In genomic region chr20:11948809-11949208, GRCh38 we compare ENCODE assay signal across 27 cellular contexts. TPM values are rescaled to one million over a fixed set of nuclear protein-coding genes. Genes with fewer than 3 reads are reported as not detected.
DNase-seq lines count a peak whose midpoint lies in the region; ATAC-seq, FAIRE-seq and TF ChIP-seq lines count a peak whose summit lies in the region.
"Had no signal": no experiment of that assay in that cellular context is flagged by ENCODE, and none has a peak within 500 bp of the region (broad histone marks: within the 10 kb centered on the region; RNA-seq: fewer than 3 reads in every experiment).

No MANE protein-coding gene starts in this region.

- H3K27ac ChIP-seq in HepG2 (ENCODE audit: extremely low read length, insufficient read depth, low read length) (no peak overlapping the region), right lobe of liver (no peak overlapping the region), lower lobe of right lung (no peak overlapping the region), upper lobe of right lung (no peak overlapping the region), PC-3 (ENCODE audit: low read length) (no peak overlapping the region)
- H3K27ac ChIP-seq: BLaER1 had no signal

- no peaks in the 10 kb centered on the region for H3K36me3 Mint-ChIP-seq in activated T-helper 17 cell treated with anti-CD3 and anti-CD28 coated beads, Interleukin-2, amount 50 U/mL, for 72 hours (ENCODE audit: low read depth)
- H3K36me3 Mint-ChIP-seq: CD14-positive monocyte; CD4-positive, alpha-beta memory T cell; CD4-positive, CD25-positive, alpha-beta regulatory T cell; CD8-positive, alpha-beta memory T cell had no signal

- H3K27me3 ChIP-seq in HepG2 (ENCODE audit: control insufficient read depth in 1 of 2, insufficient read depth in 2 of 2, low read length in 2 of 2) (no peaks in the 10 kb centered on the region), right lobe of liver (no peaks in the 10 kb centered on the region), lower lobe of right lung (ENCODE audit: low read depth) (no peaks in the 10 kb centered on the region), upper lobe of right lung (no peaks in the 10 kb centered on the region), PC-3 (ENCODE audit: low read length) (peaks cover 5% of the 10 kb centered on the region; the same call in 1 of the 2 replicates)
- H3K27me3 ChIP-seq: BE2C, BLaER1 had no signal

- TF ChIP-seq RAD21 in HepG2 (CRISPR knock-in tag; IDR thresholded peaks at IDR 0.05), result no peak

- in situ Hi-C loops in HepG2 (cut with HindIII; ENCODE audit: extremely low pct_ligation_motif_present, low pct_unique_long_range_greater_than_20kb), result no loop called here

- TF ChIP-seq CTCF in HepG2 (CRISPR knock-in tag; IDR thresholded peaks at IDR 0.05) (no peak), right lobe of liver (IDR thresholded peaks at IDR 0.05) (no peak), lower lobe of right lung (IDR thresholded peaks at IDR 0.05) (no peak), upper lobe of right lung (IDR thresholded peaks at IDR 0.05) (no peak), PC-3 (conservative IDR thresholded peaks at IDR 0.05; ENCODE audit: low read depth, low read length) (no peak)

- CTCF ChIA-PET in HepG2 (lab: Yijun Ruan, JAX; ENCODE audit: low intra/inter-chr PET ratio, low total read pairs), result no interaction called here
- CTCF ChIA-PET in PC-3 (lab: Charles Lee), result no interaction called here

- no peak for FAIRE-seq in HepG2 (lab: Jason Lieb, UNC)
- FAIRE-seq: A204.1, GM12878, GM12892, GM18507 had no signal

- intact Hi-C loops in HepG2 (cut with micrococcal nuclease; ENCODE audit: unreplicated experiment), result no loop called here
- intact Hi-C loops in right lobe of liver (cut with DNase I), result no loop called here
- intact Hi-C loops in lower lobe of right lung (cut with DNase I), result no loop called here
- intact Hi-C loops in upper lobe of right lung (cut with DNase I), result no loop called here
- intact Hi-C loops in PC-3 (cut with micrococcal nuclease), result no loop called here

- no peak overlapping the region for H3K27ac Mint-ChIP-seq in activated T-helper 17 cell treated with anti-CD3 and anti-CD28 coated beads, Interleukin-2, amount 50 U/mL, for 72 hours
- H3K27ac Mint-ChIP-seq: CD14-positive monocyte; CD4-positive, alpha-beta memory T cell; CD4-positive, CD25-positive, alpha-beta regulatory T cell; CD8-positive, alpha-beta memory T cell had no signal

- H3K9me2 ChIP-seq in PC-3 (replicated peaks; ENCODE audit: low read length), result no peaks in the 10 kb centered on the region

- H3K36me3 ChIP-seq in HepG2 (replicated peaks in 1 of 2; ENCODE audit: control insufficient read depth in 1 of 2, insufficient read depth in 2 of 2, low read length in 2 of 2) (no peaks in the 10 kb centered on the region), right lobe of liver (no peaks in the 10 kb centered on the region), lower lobe of right lung (no peaks in the 10 kb centered on the region), upper lobe of right lung (no peaks in the 10 kb centered on the region), PC-3 (ENCODE audit: low read depth, low read length) (no peaks in the 10 kb centered on the region)
- H3K36me3 ChIP-seq: BE2C, BLaER1 had no signal

- H3K4me3 Mint-ChIP-seq in activated T-helper 17 cell treated with anti-CD3 and anti-CD28 coated beads, Interleukin-2, amount 50 U/mL, for 72 hours, result no peak overlapping the region
- H3K4me3 Mint-ChIP-seq: CD14-positive monocyte; CD4-positive, alpha-beta memory T cell; CD4-positive, CD25-positive, alpha-beta regulatory T cell; CD8-positive, alpha-beta memory T cell had no signal

- no peaks in the 10 kb centered on the region for H3K27me3 Mint-ChIP-seq in activated T-helper 17 cell treated with anti-CD3 and anti-CD28 coated beads, Interleukin-2, amount 50 U/mL, for 72 hours
- H3K27me3 Mint-ChIP-seq: CD4-positive, alpha-beta memory T cell; CD4-positive, CD25-positive, alpha-beta regulatory T cell; CD8-positive, alpha-beta memory T cell had no signal

- no peaks in the 10 kb centered on the region for H3K4me1 Mint-ChIP-seq in activated T-helper 17 cell treated with anti-CD3 and anti-CD28 coated beads, Interleukin-2, amount 50 U/mL, for 72 hours
- H3K4me1 Mint-ChIP-seq: CD14-positive monocyte; CD4-positive, alpha-beta memory T cell; CD4-positive, CD25-positive, alpha-beta regulatory T cell; CD8-positive, alpha-beta memory T cell had no signal

- H3K4me3 ChIP-seq in HepG2 (replicated peaks in 1 of 3; ENCODE audit: insufficient read depth in 1 of 3, low read depth in 2 of 3, low read length in 3 of 3) (no peak overlapping the region), right lobe of liver (no peak overlapping the region), lower lobe of right lung (no peak overlapping the region), upper lobe of right lung (no peak overlapping the region), PC-3 (ENCODE audit: low read length) (no peak overlapping the region)
- H3K4me3 ChIP-seq: BLaER1, GM12878 had no signal

- TF ChIP-seq EP300 in HepG2 (IDR thresholded peaks at IDR 0.05; ENCODE audit: low read depth in 2 of 2, low read length in 2 of 2) (no peak), HepG2 (CRISPR knock-in tag; IDR thresholded peaks at IDR 0.05; ENCODE audit: borderline replicate concordance) (no peak)

- BruUV-seq in HepG2 (replicated peaks; lab: Mats Ljungman, UMichigan) (no TSS peak), PC-3 (replicated peaks; lab: Mats Ljungman, UMichigan) (no TSS peak)

- no peaks in the 10 kb centered on the region; the same call in 1 of the 2 replicates for H3K4me1 ChIP-seq in HepG2 (ENCODE audit: insufficient read depth, low read length)
- H3K4me1 ChIP-seq in right lobe of liver, result no peaks in the 10 kb centered on the region
- no peaks in the 10 kb centered on the region for H3K4me1 ChIP-seq in lower lobe of right lung
- no peaks in the 10 kb centered on the region for H3K4me1 ChIP-seq in upper lobe of right lung
- H3K4me1 ChIP-seq in PC-3 (ENCODE audit: insufficient read depth, low read length), result no peaks in the 10 kb centered on the region
- H3K4me1 ChIP-seq: BE2C, BLaER1 had no signal

- POLR2A ChIA-PET in HepG2 (lab: Yijun Ruan, JAX), result no interaction called here
- POLR2A ChIA-PET in PC-3 (lab: Charles Lee; ENCODE audit: unreplicated experiment), result interaction anchor here (0.5 kb wide), 1 partner anchor 265 kb away, joined by 3 read pairs; no protein-coding TSS in a partner anchor

- no peaks in the 10 kb centered on the region for H4K20me1 ChIP-seq in HepG2 (ENCODE audit: insufficient read depth, low read length)
- H4K20me1 ChIP-seq in PC-3 (ENCODE audit: low read length), result no peaks in the 10 kb centered on the region
- H4K20me1 ChIP-seq: BLaER1 had no signal

- no peaks in the 10 kb centered on the region for H3F3A ChIP-seq in PC-3 (ENCODE audit: low read length, unreplicated experiment)

- H3K9me3 ChIP-seq in HepG2 (ENCODE audit: low read length), result no peaks in the 10 kb centered on the region
- no peaks in the 10 kb centered on the region for H3K9me3 ChIP-seq in right lobe of liver
- H3K9me3 ChIP-seq in lower lobe of right lung, result no peaks in the 10 kb centered on the region
- no peaks in the 10 kb centered on the region for H3K9me3 ChIP-seq in upper lobe of right lung
- no peaks in the 10 kb centered on the region for H3K9me3 ChIP-seq in PC-3 (ENCODE audit: low read length)
- H3K9me3 ChIP-seq: BE2C, BLaER1 had no signal

- DNase-seq in HepG2 (ENCODE audit: low spot score) (no peak), right lobe of liver (no peak), lower lobe of right lung (no peak), upper lobe of right lung (no peak), PC-3 (no peak)
- DNase-seq: 8988T; ACHN; BE2C; C1 segment of cervical spinal cord; CD4-positive, alpha-beta memory T cell; CD4-positive, CD25-positive, alpha-beta regulatory T cell; CD8-positive, alpha-beta memory T cell; COR-L47; DMS 273 treated with DMSO at 0.1 percent for 48 hours; DMS153; DMS53; DMS79; DND-41; EL; GDM1 had no signal

- peaks cover 11% of the 10 kb centered on the region for H3K9me3 Mint-ChIP-seq in activated T-helper 17 cell treated with anti-CD3 and anti-CD28 coated beads, Interleukin-2, amount 50 U/mL, for 72 hours

- ATAC-seq in HepG2, result no peak
- ATAC-seq in right lobe of liver, result no peak
- ATAC-seq in lower lobe of right lung, result peak; percentile 36 to 57
- peak; percentile 51 for ATAC-seq in upper lobe of right lung
- ATAC-seq in activated T-helper 17 cell treated with anti-CD3 and anti-CD28 coated beads, Interleukin-2, amount 50 U/mL, for 72 hours (replicated peaks), result no peak
- ATAC-seq in PC-3, result no peak
- ATAC-seq: GM12878 had no signal

- no peak overlapping the region for H3K4me2 ChIP-seq in HepG2 (ENCODE audit: low read depth, low read length)
- H3K4me2 ChIP-seq in PC-3 (ENCODE audit: low read length), result no peak overlapping the region
- H3K4me2 ChIP-seq: BLaER1 had no signal

- TF ChIP-seq POLR2A in HepG2 (IDR thresholded peaks at IDR 0.05; ENCODE audit: insufficient read depth in 1 of 2, low read depth in 2 of 2, low read length in 2 of 2) (no peak), right lobe of liver (IDR thresholded peaks at IDR 0.05) (no peak)

- H2AFZ ChIP-seq in HepG2 (ENCODE audit: low read length) (no peak overlapping the region), PC-3 (ENCODE audit: low read length) (no peak overlapping the region)

- H3K79me2 ChIP-seq in HepG2 (ENCODE audit: insufficient read depth, low read length), result no peaks in the 10 kb centered on the region
- H3K79me2 ChIP-seq in PC-3 (ENCODE audit: low read length), result no peaks in the 10 kb centered on the region

- no peak overlapping the region for H3K9ac ChIP-seq in HepG2 (ENCODE audit: insufficient read depth, low read depth, low read length)
- H3K9ac ChIP-seq in PC-3 (ENCODE audit: low read length), result no peak overlapping the region
- H3K9ac ChIP-seq: BLaER1 had no signal

RNA-seq across cellular contexts. Expression of gene BTBD3, which starts 31.1 kb away (rescaled TPM):
- total RNA-seq in HepG2 (2016; rRNA removed; fragmentation: Illumina TruSeq; extraction: Trizol) (32.2 and 48.7 TPM in 2 replicates), right lobe of liver (10 to 100 TPM in 1 of 6 experiments, 1 to 10 TPM in 5; 7.3 to 11.1 (median 8.6) TPM), lower lobe of right lung (37.0 TPM), upper lobe of right lung (31.1 TPM), PC-3 (2014; rRNA removed) (21.6 and 31.4 TPM in 2 replicates)
- total RNA-seq in HepG2 (2016; cell fraction: cytosol; rRNA removed; fragmentation: Illumina TruSeq; extraction: Trizol; ENCODE audit: low read depth), result 7.9 and 10.0 TPM in 2 replicates
- 31.9 and 48.3 TPM in 2 replicates for total RNA-seq in HepG2 (2016; cell fraction: insoluble cytoplasmic fraction; rRNA removed; fragmentation: Illumina TruSeq; extraction: Trizol)
- 29.9 and 30.3 TPM in 2 replicates for total RNA-seq in HepG2 (2016; cell fraction: membrane; rRNA removed; fragmentation: Illumina TruSeq; extraction: Trizol)
- 45.4 and 45.9 TPM in 2 replicates for total RNA-seq in HepG2 (2016; cell fraction: nucleus; rRNA removed; fragmentation: Illumina TruSeq; extraction: Trizol)
- 35.2 and 41.8 TPM in 2 replicates for polyA plus RNA-seq in HepG2 (2011; rRNA removed)
- 29.3 and 34.4 TPM in 2 replicates for polyA plus RNA-seq in HepG2 (2011; cell fraction: cytosol; rRNA removed)
- polyA plus RNA-seq in HepG2 (2011; cell fraction: nucleus; rRNA removed), result 44.3 and 48.4 TPM in 2 replicates
- 22.4 and 25.6 TPM in 2 replicates for polyA plus RNA-seq in HepG2 (2012)
- polyA plus RNA-seq in HepG2 (2016; cell fraction: cytosol; fragmentation: Illumina TruSeq; extraction: Trizol; ENCODE audit: low read depth), result 1.9 and 2.4 TPM in 2 replicates
- 35.0 and 37.4 TPM in 2 replicates for polyA plus RNA-seq in HepG2 (2016; cell fraction: insoluble cytoplasmic fraction; fragmentation: Illumina TruSeq; extraction: Trizol; ENCODE audit: low read depth)
- polyA plus RNA-seq in HepG2 (2016; cell fraction: membrane; fragmentation: Illumina TruSeq; extraction: Trizol; ENCODE audit: low read depth), result 14.1 and 14.7 TPM in 2 replicates
- polyA plus RNA-seq in HepG2 (2016; cell fraction: nucleus; fragmentation: Illumina TruSeq; extraction: Trizol; ENCODE audit: insufficient read depth, low read depth), result 46.5 and 48.4 TPM in 2 replicates
- 122 and 306 TPM in 2 replicates for polyA minus RNA-seq in HepG2 (2011; rRNA and poly(A)+ RNA removed; ENCODE audit: low replicate concordance)
- polyA minus RNA-seq in HepG2 (2011; cell fraction: cytosol; rRNA and poly(A)+ RNA removed), result 33.3 and 38.3 TPM in 2 replicates
- 160 and 161 TPM in 2 replicates for polyA minus RNA-seq in HepG2 (2011; cell fraction: nucleus; rRNA and poly(A)+ RNA removed)
- 1 to 10 TPM; 1.2 to 2.1 TPM for total RNA-seq in activated T-helper 17 cell treated with anti-CD3 and anti-CD28 coated beads, Interleukin-2, amount 50 U/mL, for 72 hours

Comparison
In these comparisons a context has a peak if more than half of its experiments do, and no peak if none do; other contexts are left out.
1. ATAC-seq: peak in lower lobe of right lung (2 of 2) and upper lobe of right lung (single experiment); none in HepG2 (single experiment), right lobe of liver (0 of 4), activated T-helper 17 cell treated with anti-CD3 and anti-CD28 coated beads, Interleukin-2, amount 50 U/mL, for 72 hours (single experiment) and PC-3 (single experiment).